1 cellular context compared by ENCODE assay signal in the genomic region with DNA sequence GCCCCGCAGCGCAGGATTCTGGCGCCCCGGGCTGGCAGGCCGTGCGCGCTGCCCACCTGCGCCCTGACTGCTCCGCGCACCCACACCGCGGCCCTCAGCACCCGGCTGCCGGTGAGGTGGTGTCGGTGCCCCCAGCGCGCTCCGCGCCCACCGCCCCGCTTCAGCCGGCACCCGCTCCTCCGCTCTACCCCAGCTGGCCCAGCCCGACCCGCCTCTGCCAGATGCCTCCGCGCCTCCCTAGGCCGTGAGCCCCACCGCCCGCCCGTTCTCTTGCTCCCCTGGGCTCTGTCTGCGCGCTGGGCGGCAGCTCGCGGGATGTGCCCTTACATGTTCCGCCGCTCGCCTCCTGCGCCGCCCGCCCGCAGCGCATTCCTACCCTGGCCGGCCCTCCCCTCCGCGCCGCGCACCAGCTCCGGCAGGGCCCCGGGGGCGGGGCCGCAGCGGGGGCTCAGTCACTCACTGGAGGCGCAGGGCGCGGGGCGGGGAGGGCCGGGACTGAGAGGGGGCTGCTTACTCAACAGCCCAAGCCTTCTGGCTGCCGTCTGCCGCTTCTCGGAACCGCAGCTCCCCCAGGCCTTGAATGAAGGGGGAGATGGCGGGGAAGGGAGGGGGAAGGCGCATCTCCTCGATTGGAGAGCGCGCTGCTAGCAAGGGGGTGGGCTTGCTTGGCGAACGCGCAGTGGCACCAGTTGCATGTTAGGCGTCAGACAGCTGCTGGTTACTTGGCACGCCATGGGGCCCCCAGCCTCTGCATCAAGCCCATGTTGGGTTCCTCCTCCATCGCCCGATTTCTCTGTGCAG.
TF ChIP-seq lines count a peak whose summit lies in the region.

TSS of gene PHLDA3 (minus strand) at position 345 of the 801 bp plus-strand sequence. CDS start 402 bp downstream, outside the sequence.

TF ChIP-seq in HepG2, 621 proteins besides CTCF, POLR2A, EP300 and RAD21 (continued from another document and continues in another):
- TF ChIP-seq ZNF800 (CRISPR knock-in tag; IDR thresholded peaks at IDR 0.05) (peak; percentile 17; the same call in 1 of the 2 replicates), ZNF766 (CRISPR knock-in tag; IDR thresholded peaks at IDR 0.05; ENCODE audit: borderline replicate concordance) (no peak), ZNF879 (CRISPR knock-in tag; IDR thresholded peaks at IDR 0.05) (no peak), ELF3 (CRISPR knock-in tag; IDR thresholded peaks at IDR 0.05) (no peak), REPIN1 (CRISPR knock-in tag; IDR thresholded peaks at IDR 0.05; ENCODE audit: borderline replicate concordance, low read depth) (peak; percentile 62; the same call in 1 of the 2 replicates), TRIM24 (CRISPR knock-in tag; IDR thresholded peaks at IDR 0.05) (no peak), PHF21A (CRISPR knock-in tag; IDR thresholded peaks at IDR 0.05) (peak; percentile 79), CENPX (CRISPR knock-in tag; IDR thresholded peaks at IDR 0.05) (no peak), ZBTB7B (CRISPR knock-in tag; IDR thresholded peaks at IDR 0.05) (no peak; the same call in 1 of the 2 replicates), YEATS2 (CRISPR knock-in tag; IDR thresholded peaks at IDR 0.05; ENCODE audit: borderline replicate concordance) (no peak), MAZ (IDR thresholded peaks at IDR 0.05; ENCODE audit: borderline replicate concordance, low read depth, low read length) (peak; percentile 57; the same call in 1 of the 2 replicates), MAZ (CRISPR knock-in tag; IDR thresholded peaks at IDR 0.05; ENCODE audit: low read depth) (peak; percentile 97), ARNT2 (CRISPR knock-in tag; IDR thresholded peaks at IDR 0.05; ENCODE audit: low read depth) (peak; percentile 87), RBFOX2 (IDR thresholded peaks at IDR 0.05; ENCODE audit: low read depth, low read length) (peak; percentile 95), MIER3 (CRISPR knock-in tag; IDR thresholded peaks at IDR 0.05; ENCODE audit: borderline replicate concordance) (peak; percentile 53; the same call in 1 of the 2 replicates), PAF1 (CRISPR knock-in tag; IDR thresholded peaks at IDR 0.05) (no peak), ZNF382 (CRISPR knock-in tag; IDR thresholded peaks at IDR 0.05; ENCODE audit: borderline replicate concordance) (no peak), KDM4B (CRISPR knock-in tag; IDR thresholded peaks at IDR 0.05) (peak; percentile 62; the same call in 1 of the 2 replicates), PCBP1 (IDR thresholded peaks at IDR 0.05; ENCODE audit: borderline replicate concordance, low read depth, low read length) (0 out of 2 replicates have a peak, but pooled peaks have one; percentile 50), ZBTB33 (CRISPR knock-in tag; IDR thresholded peaks at IDR 0.05) (no peak), HMGXB4 (CRISPR knock-in tag; IDR thresholded peaks at IDR 0.05; ENCODE audit: borderline replicate concordance in 1 of 2, low read depth in 1 of 2) (peak; percentile 66 to 84), ZNF598 (CRISPR knock-in tag; IDR thresholded peaks at IDR 0.05; ENCODE audit: borderline replicate concordance) (no peak), ATF4 (CRISPR knock-in tag; IDR thresholded peaks at IDR 0.05) (peak in 1 of 2 experiments; percentile 32; a peak in 1 of 4 replicates), HES4 (CRISPR knock-in tag; IDR thresholded peaks at IDR 0.05; ENCODE audit: borderline replicate concordance) (no peak; the same call in 1 of the 2 replicates), SMYD3 (CRISPR knock-in tag; IDR thresholded peaks at IDR 0.05) (no peak), SIN3A (IDR thresholded peaks at IDR 0.05; ENCODE audit: borderline replicate concordance, low read depth, low read length) (no peak), HOMEZ (CRISPR knock-in tag; IDR thresholded peaks at IDR 0.05; ENCODE audit: low read depth) (no peak), CBX2 (IDR thresholded peaks at IDR 0.05; ENCODE audit: low read depth, low read length) (no peak), CBX2 (CRISPR knock-in tag; IDR thresholded peaks at IDR 0.05; ENCODE audit: low read depth) (no peak), ZMYM4 (CRISPR knock-in tag; IDR thresholded peaks at IDR 0.05) (peak; percentile 37; the same call in 1 of the 2 replicates), SAFB2 (CRISPR knock-in tag; IDR thresholded peaks at IDR 0.05; ENCODE audit: borderline replicate concordance, low read depth) (peak; percentile 98), ZNF530 (CRISPR knock-in tag; IDR thresholded peaks at IDR 0.05; ENCODE audit: low read depth) (no peak), ZNF572 (CRISPR knock-in tag; IDR thresholded peaks at IDR 0.05) (no peak), ZNF230 (CRISPR knock-in tag; IDR thresholded peaks at IDR 0.05) (0 out of 2 replicates have a peak, but pooled peaks have one; percentile 15)
- TF ChIP-seq, protein P1, sequence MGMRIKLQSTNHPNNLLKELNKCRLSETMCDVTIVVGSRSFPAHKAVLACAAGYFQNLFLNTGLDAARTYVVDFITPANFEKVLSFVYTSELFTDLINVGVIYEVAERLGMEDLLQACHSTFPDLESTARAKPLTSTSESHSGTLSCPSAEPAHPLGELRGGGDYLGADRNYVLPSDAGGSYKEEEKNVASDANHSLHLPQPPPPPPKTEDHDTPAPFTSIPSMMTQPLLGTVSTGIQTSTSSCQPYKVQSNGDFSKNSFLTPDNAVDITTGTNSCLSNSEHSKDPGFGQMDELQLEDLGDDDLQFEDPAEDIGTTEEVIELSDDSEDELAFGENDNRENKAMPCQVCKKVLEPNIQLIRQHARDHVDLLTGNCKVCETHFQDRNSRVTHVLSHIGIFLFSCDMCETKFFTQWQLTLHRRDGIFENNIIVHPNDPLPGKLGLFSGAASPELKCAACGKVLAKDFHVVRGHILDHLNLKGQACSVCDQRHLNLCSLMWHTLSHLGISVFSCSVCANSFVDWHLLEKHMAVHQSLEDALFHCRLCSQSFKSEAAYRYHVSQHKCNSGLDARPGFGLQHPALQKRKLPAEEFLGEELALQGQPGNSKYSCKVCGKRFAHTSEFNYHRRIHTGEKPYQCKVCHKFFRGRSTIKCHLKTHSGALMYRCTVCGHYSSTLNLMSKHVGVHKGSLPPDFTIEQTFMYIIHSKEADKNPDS (CRISPR knock-in tag; IDR thresholded peaks at IDR 0.05): 0 out of 2 replicates have a peak, but pooled peaks have one; percentile 31
- TF ChIP-seq, protein P2, sequence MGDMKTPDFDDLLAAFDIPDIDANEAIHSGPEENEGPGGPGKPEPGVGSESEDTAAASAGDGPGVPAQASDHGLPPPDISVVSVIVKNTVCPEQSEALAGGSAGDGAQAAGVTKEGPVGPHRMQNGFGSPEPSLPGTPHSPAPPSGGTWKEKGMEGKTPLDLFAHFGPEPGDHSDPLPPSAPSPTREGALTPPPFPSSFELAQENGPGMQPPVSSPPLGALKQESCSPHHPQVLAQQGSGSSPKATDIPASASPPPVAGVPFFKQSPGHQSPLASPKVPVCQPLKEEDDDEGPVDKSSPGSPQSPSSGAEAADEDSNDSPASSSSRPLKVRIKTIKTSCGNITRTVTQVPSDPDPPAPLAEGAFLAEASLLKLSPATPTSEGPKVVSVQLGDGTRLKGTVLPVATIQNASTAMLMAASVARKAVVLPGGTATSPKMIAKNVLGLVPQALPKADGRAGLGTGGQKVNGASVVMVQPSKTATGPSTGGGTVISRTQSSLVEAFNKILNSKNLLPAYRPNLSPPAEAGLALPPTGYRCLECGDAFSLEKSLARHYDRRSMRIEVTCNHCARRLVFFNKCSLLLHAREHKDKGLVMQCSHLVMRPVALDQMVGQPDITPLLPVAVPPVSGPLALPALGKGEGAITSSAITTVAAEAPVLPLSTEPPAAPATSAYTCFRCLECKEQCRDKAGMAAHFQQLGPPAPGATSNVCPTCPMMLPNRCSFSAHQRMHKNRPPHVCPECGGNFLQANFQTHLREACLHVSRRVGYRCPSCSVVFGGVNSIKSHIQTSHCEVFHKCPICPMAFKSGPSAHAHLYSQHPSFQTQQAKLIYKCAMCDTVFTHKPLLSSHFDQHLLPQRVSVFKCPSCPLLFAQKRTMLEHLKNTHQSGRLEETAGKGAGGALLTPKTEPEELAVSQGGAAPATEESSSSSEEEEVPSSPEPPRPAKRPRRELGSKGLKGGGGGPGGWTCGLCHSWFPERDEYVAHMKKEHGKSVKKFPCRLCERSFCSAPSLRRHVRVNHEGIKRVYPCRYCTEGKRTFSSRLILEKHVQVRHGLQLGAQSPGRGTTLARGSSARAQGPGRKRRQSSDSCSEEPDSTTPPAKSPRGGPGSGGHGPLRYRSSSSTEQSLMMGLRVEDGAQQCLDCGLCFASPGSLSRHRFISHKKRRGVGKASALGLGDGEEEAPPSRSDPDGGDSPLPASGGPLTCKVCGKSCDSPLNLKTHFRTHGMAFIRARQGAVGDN (CRISPR knock-in tag; IDR thresholded peaks at IDR 0.05): peak; percentile 72
- TF ChIP-seq, protein P3, sequence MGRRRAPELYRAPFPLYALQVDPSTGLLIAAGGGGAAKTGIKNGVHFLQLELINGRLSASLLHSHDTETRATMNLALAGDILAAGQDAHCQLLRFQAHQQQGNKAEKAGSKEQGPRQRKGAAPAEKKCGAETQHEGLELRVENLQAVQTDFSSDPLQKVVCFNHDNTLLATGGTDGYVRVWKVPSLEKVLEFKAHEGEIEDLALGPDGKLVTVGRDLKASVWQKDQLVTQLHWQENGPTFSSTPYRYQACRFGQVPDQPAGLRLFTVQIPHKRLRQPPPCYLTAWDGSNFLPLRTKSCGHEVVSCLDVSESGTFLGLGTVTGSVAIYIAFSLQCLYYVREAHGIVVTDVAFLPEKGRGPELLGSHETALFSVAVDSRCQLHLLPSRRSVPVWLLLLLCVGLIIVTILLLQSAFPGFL (CRISPR knock-in tag; IDR thresholded peaks at IDR 0.05): no peak
- TF ChIP-seq, protein P4, sequence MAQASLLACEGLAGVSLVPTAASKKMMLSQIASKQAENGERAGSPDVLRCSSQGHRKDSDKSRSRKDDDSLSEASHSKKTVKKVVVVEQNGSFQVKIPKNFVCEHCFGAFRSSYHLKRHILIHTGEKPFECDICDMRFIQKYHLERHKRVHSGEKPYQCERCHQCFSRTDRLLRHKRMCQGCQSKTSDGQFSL (CRISPR knock-in tag; IDR thresholded peaks at IDR 0.05): peak; percentile 43; the same call in 1 of the 2 replicates
